20 cellular contexts compared by ENCODE assay signal in genomic region chr14:92302481-92302880, GRCh38. TPM values are rescaled to one million over a fixed set of nuclear protein-coding genes. Genes with fewer than 3 reads are reported as not detected.
"Had no signal": no experiment of that assay in that cellular context is flagged by ENCODE, and none has a peak within 500 bp of the region (broad histone marks: within the 10 kb centered on the region; RNA-seq: fewer than 3 reads in every experiment).

No MANE protein-coding gene starts in this region.

- H2AFZ ChIP-seq: parathyroid adenoma had no signal

- H3K79me2 ChIP-seq: parathyroid adenoma had no signal

- H3K36me3 Mint-ChIP-seq: natural killer cell had no signal

- H3K9me3 Mint-ChIP-seq: natural killer cell; stimulated activated naive CD8-positive, alpha-beta T cell treated with anti-CD3 and anti-CD28 coated beads, Interleukin-15, Interleukin-2, amounts not matched to agents 100 ng/mL and 50 ng/mL, for 24 hours had no signal

- H3K4me1 Mint-ChIP-seq: natural killer cell; stimulated activated naive B cell treated with anti-CD40 and anti-IgM and Interleukin-4, amounts not matched to agents 10 μg/mL and 1 μg/mL and 100 μg/mL, for 72 hours had no signal

- H3K4me1 ChIP-seq: esophagus squamous epithelium, lower lobe of right lung, parathyroid adenoma, transverse colon, upper lobe of right lung, vagina had no signal

- H3K4me3 Mint-ChIP-seq: natural killer cell; stimulated activated naive B cell treated with anti-CD40 and anti-IgM and Interleukin-4, amounts not matched to agents 10 μg/mL and 1 μg/mL and 100 μg/mL, for 72 hours; stimulated activated naive CD8-positive, alpha-beta T cell treated with anti-CD3 and anti-CD28 coated beads, Interleukin-15, Interleukin-2, amounts not matched to agents 100 ng/mL and 50 ng/mL, for 24 hours had no signal

- H3K9ac ChIP-seq: parathyroid adenoma had no signal

- DNase-seq: dermis blood vessel endothelial cell; effector memory CD4-positive, alpha-beta T cell; erythroblast; esophagus squamous epithelium; foreskin melanocyte; glutamatergic neuron; lower lobe of right lung; natural killer cell; small intestine; stimulated activated CD4-positive, alpha-beta T cell treated with anti-CD3 and anti-CD28 coated beads, Interleukin-15, amount 100 ng/mL, for 24 hours; stimulated activated CD4-positive, alpha-beta T cell treated with anti-CD3 and anti-CD28 coated beads, Interleukin-2, amount 100 ng/mL, for 48 hours; stimulated activated naive B cell treated with anti-CD40 and anti-IgM and Interleukin-4, amounts not matched to agents 10 μg/mL and 1 μg/mL and 100 μg/mL, for 72 hours; transverse colon; upper lobe of right lung had no signal

- ATAC-seq: left lobe of liver; lower lobe of right lung; natural killer cell; stimulated activated naive B cell treated with anti-CD40 and anti-IgM and Interleukin-4, amounts not matched to agents 10 μg/mL and 1 μg/mL and 100 μg/mL, for 72 hours; upper lobe of right lung had no signal

- H3K27me3 ChIP-seq: vagina had no signal

- H3K27ac ChIP-seq: coronary artery, esophagus squamous epithelium, lower lobe of right lung, parathyroid adenoma, transverse colon, upper lobe of right lung, vagina had no signal

- H3K36me3 ChIP-seq: esophagus squamous epithelium, lower lobe of right lung, transverse colon, upper lobe of right lung, vagina had no signal

- H3K27ac Mint-ChIP-seq: natural killer cell; progenitor cell of endocrine pancreas; stimulated activated naive B cell treated with anti-CD40 and anti-IgM and Interleukin-4, amounts not matched to agents 10 μg/mL and 1 μg/mL and 100 μg/mL, for 72 hours; stimulated activated naive CD8-positive, alpha-beta T cell treated with anti-CD3 and anti-CD28 coated beads, Interleukin-15, Interleukin-2, amounts not matched to agents 100 ng/mL and 50 ng/mL, for 24 hours had no signal

- H3K9me3 ChIP-seq: esophagus squamous epithelium, lower lobe of right lung, transverse colon, upper lobe of right lung, vagina had no signal

- H3K4me3 ChIP-seq: coronary artery, esophagus squamous epithelium, lower lobe of right lung, transverse colon, upper lobe of right lung, vagina had no signal

RNA-seq across cellular contexts. Expression of gene SLC24A4, which starts 20.5 kb away (rescaled TPM):
- total RNA-seq: progenitor cell of endocrine pancreas had no signal
